In the genomic region with DNA sequence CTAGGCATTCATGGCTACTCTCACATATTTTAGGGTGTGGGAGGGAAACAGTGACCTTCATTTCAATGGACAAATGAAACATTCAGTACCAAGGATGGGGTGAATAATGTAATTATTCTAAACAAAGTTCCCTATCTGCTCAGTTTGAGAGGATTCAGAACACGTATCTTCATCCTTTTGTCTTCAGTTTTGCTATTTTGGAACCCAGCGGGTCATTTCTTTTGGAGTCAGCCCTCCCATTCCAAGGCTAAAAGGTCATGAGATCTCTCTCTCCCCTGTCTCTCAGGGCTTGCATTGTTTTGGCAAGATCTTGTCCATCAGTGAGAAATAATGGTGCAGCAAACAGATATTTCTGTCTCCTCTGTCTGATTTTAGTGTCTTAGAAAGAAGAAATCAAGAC, we compare ENCODE assay signal across 18 cellular contexts. TPM values are rescaled to one million over a fixed set of nuclear protein-coding genes. Genes with fewer than 3 reads are reported as not detected.
A peak's percentile ranks its signal among the peaks of the same experiment; 100 is the strongest.
DNase-seq lines count a peak whose midpoint lies in the region; ATAC-seq, FAIRE-seq and TF ChIP-seq lines count a peak whose summit lies in the region.
"Had no signal": no experiment of that assay in that cellular context is flagged by ENCODE, and none has a peak within 500 bp of the region (broad histone marks: within the 10 kb centered on the region; RNA-seq: fewer than 3 reads in every experiment).

No MANE protein-coding gene starts in this region.

- no peak for ATAC-seq in HepG2
- no peak for ATAC-seq in right lobe of liver

- H3K23ac ChIP-seq in neuronal stem cell (ENCODE audit: low read depth, low read length, poor library complexity), result no peak overlapping the region

- no peak overlapping the region for H4K8ac ChIP-seq in neuronal stem cell (ENCODE audit: low read depth, low read length)

- intact Hi-C loops in HepG2 (cut with micrococcal nuclease; ENCODE audit: unreplicated experiment) (loop anchor here (1.0 kb wide), 1 partner anchor 87 kb away; no protein-coding TSS in a partner anchor), right lobe of liver (cut with DNase I) (loop anchor here in 1 of 2 donors (10.0 kb wide), 1 partner anchor 80 kb away; no protein-coding TSS in a partner anchor), cardiac septum (cut with DNase I) (no loop called here)

- no TSS peak for BruUV-seq in HepG2 (replicated peaks; lab: Mats Ljungman, UMichigan)

- DNase-seq in HepG2 (ENCODE audit: low spot score), result no peak
- DNase-seq in right lobe of liver, result no peak
- peak; percentile 77 for DNase-seq in globus pallidus (ENCODE audit: low spot score)
- no peak for DNase-seq in neuronal stem cell (ENCODE audit: low spot score)
- no peak for DNase-seq in tibial nerve (ENCODE audit: low spot score in 2 of 2)
- no peak for DNase-seq in DMS153 treated with DMSO at 0.1 percent for 48 hours (lab: John Stamatoyannopoulos, UW; ENCODE audit: unreplicated experiment)
- DNase-seq in cardiac septum (ENCODE audit: low spot score), result no peak
- DNase-seq in stimulated activated CD4-positive, alpha-beta T cell treated with anti-CD3 and anti-CD28 coated beads, Interleukin-4, amount 100 ng/mL, for 24 hours, result no peak
- DNase-seq: AML-193; Calu3; CD8-positive, alpha-beta memory T cell; DMS 273 treated with DMSO at 0.1 percent for 48 hours; DND-41; GDM1 had no signal

- POLR2A ChIA-PET in HepG2 (lab: Yijun Ruan, JAX), result no interaction called here

- H3K9me3 ChIP-seq in HepG2 (ENCODE audit: low read length), result no peaks in the 10 kb centered on the region
- no peaks in the 10 kb centered on the region for H3K9me3 ChIP-seq in right lobe of liver
- H3K9me3 ChIP-seq in neuronal stem cell (replicated peaks in 1 of 2; ENCODE audit: control insufficient read depth in 2 of 2, insufficient read depth in 1 of 2, low read depth in 1 of 2, low read length in 2 of 2), result no peaks in the 10 kb centered on the region
- H3K9me3 ChIP-seq in tibial nerve, result no peaks in the 10 kb centered on the region
- H3K9me3 ChIP-seq: BLaER1, HAP-1 had no signal

- H2AK5ac ChIP-seq in neuronal stem cell (ENCODE audit: low read depth, low read length), result no peak overlapping the region

- H3K4me3 ChIP-seq in HepG2 (replicated peaks in 1 of 3; ENCODE audit: insufficient read depth in 1 of 3, low read depth in 2 of 3, low read length in 3 of 3), result peak overlapping the region; percentile 34 to 46 (median 40); a peak in 4 of 6 replicates
- H3K4me3 ChIP-seq in right lobe of liver, result no peak overlapping the region
- no peak overlapping the region for H3K4me3 ChIP-seq in neuronal stem cell (ENCODE audit: low read length in 2 of 2)
- H3K4me3 ChIP-seq in tibial nerve, result no peak overlapping the region
- H3K4me3 ChIP-seq: BLaER1, HAP-1 had no signal

- TF ChIP-seq EP300 in HepG2 (IDR thresholded peaks at IDR 0.05; ENCODE audit: low read depth in 2 of 2, low read length in 2 of 2) (no peak), HepG2 (CRISPR knock-in tag; IDR thresholded peaks at IDR 0.05; ENCODE audit: borderline replicate concordance) (no peak), tibial nerve (IDR thresholded peaks at IDR 0.05) (no peak)

- TF ChIP-seq CTCF in HepG2 (CRISPR knock-in tag; IDR thresholded peaks at IDR 0.05) (no peak), right lobe of liver (IDR thresholded peaks at IDR 0.05) (no peak), tibial nerve (IDR thresholded peaks at IDR 0.05) (no peak)

- H3K4me1 ChIP-seq in HepG2 (ENCODE audit: insufficient read depth, low read length), result peaks cover 73% of the 10 kb centered on the region
- peaks cover 0 to 29% (median 7%) of the 10 kb centered on the region in 4 donors for H3K4me1 ChIP-seq in right lobe of liver
- peaks cover 0 to 15% of the 10 kb centered on the region in 2 donors for H3K4me1 ChIP-seq in neuronal stem cell (ENCODE audit: control insufficient read depth in 2 of 2, insufficient read depth in 1 of 2, low read depth in 1 of 2, low read length in 2 of 2)
- H3K4me1 ChIP-seq in tibial nerve, result peaks cover 0 to 27% (median 8%) of the 10 kb centered on the region in 4 donors
- H3K4me1 ChIP-seq: BLaER1, HAP-1 had no signal

- no peaks in the 10 kb centered on the region for H3K79me1 ChIP-seq in neuronal stem cell (ENCODE audit: low read depth, low read length)

- CTCF ChIA-PET in HepG2 (lab: Yijun Ruan, JAX; ENCODE audit: low intra/inter-chr PET ratio, low total read pairs), result no interaction called here

- no peak overlapping the region for H2AFZ ChIP-seq in HepG2 (ENCODE audit: low read length)
- peak overlapping the region; percentile 26 for H2AFZ ChIP-seq in neuronal stem cell (ENCODE audit: low read length)

- H2BK12ac ChIP-seq in neuronal stem cell (ENCODE audit: low read length), result no peak overlapping the region

- no peak overlapping the region for H2BK15ac ChIP-seq in neuronal stem cell (ENCODE audit: low read length)

- no peak overlapping the region for H3K18ac ChIP-seq in neuronal stem cell (ENCODE audit: low read length)

- H3K79me2 ChIP-seq in HepG2 (ENCODE audit: insufficient read depth, low read length), result peaks cover 45% of the 10 kb centered on the region

- no peak overlapping the region for H3K14ac ChIP-seq in neuronal stem cell (ENCODE audit: low read length)

- H3K9ac ChIP-seq in HepG2 (ENCODE audit: insufficient read depth, low read depth, low read length), result peak overlapping the region; percentile 47; the same call in 1 of the 2 replicates
- H3K9ac ChIP-seq in neuronal stem cell (ENCODE audit: low read depth, low read length, poor library complexity), result no peak overlapping the region
- H3K9ac ChIP-seq: BLaER1 had no signal

- no peak overlapping the region for H3K4ac ChIP-seq in neuronal stem cell (ENCODE audit: low read length)

- in situ Hi-C loops in HepG2 (cut with HindIII; ENCODE audit: extremely low pct_ligation_motif_present, low pct_unique_long_range_greater_than_20kb), result no loop called here

- no peak for TF ChIP-seq RAD21 in HepG2 (CRISPR knock-in tag; IDR thresholded peaks at IDR 0.05)

- H4K91ac ChIP-seq in neuronal stem cell (ENCODE audit: low read depth, low read length, poor library complexity), result no peak overlapping the region

- no peak overlapping the region for H2BK5ac ChIP-seq in neuronal stem cell (ENCODE audit: low read length)

- H4K20me1 ChIP-seq in HepG2 (ENCODE audit: insufficient read depth, low read length), result no peaks in the 10 kb centered on the region
- H4K20me1 ChIP-seq: BLaER1 had no signal

- WGBS in HepG2 (ENCODE audit: low lambda C conversion rate), result 96% methylated on average over 2 of the region's 2 CpGs
- 50% methylated on average over 2 of the region's 2 CpGs for WGBS in right lobe of liver (ENCODE audit: insufficient coverage, low coverage, low lambda C conversion rate, missing lambda C conversion rate)
- WGBS in neuronal stem cell (ENCODE audit: extremely low coverage in 2 of 2, insufficient read length in 2 of 2, insufficient replicate concordance in 1 of 2), 2 donors, result no CpG with 5 or more reads among the region's 2 CpGs
- WGBS in tibial nerve, 2 donors, result 36 to 56% methylated on average over 2 of the region's 2 CpGs

- no peak overlapping the region for H2BK120ac ChIP-seq in neuronal stem cell (ENCODE audit: low read depth, low read length)

- no peak for FAIRE-seq in HepG2 (lab: Jason Lieb, UNC)

- no peak for TF ChIP-seq POLR2A in HepG2 (IDR thresholded peaks at IDR 0.05; ENCODE audit: insufficient read depth in 1 of 2, low read depth in 2 of 2, low read length in 2 of 2)
- TF ChIP-seq POLR2A in right lobe of liver (IDR thresholded peaks at IDR 0.05), result no peak
- no peak for TF ChIP-seq POLR2A in tibial nerve (IDR thresholded peaks at IDR 0.05)

- H3K27me3 ChIP-seq in HepG2 (ENCODE audit: control insufficient read depth in 1 of 2, insufficient read depth in 2 of 2, low read length in 2 of 2) (no peaks in the 10 kb centered on the region), right lobe of liver (no peaks in the 10 kb centered on the region), neuronal stem cell (ENCODE audit: control insufficient read depth in 3 of 3, insufficient read depth in 3 of 3, low read depth in 1 of 3, low read length in 3 of 3) (peaks cover 0 to 2% (median 0%) of the 10 kb centered on the region in 3 experiments), tibial nerve (no peaks in the 10 kb centered on the region)

- H3K4me2 ChIP-seq in HepG2 (ENCODE audit: low read depth, low read length) (peak overlapping the region; percentile 55), neuronal stem cell (ENCODE audit: insufficient read depth, low read length, poor library complexity, severe bottlenecking) (no peak overlapping the region)
- H3K4me2 ChIP-seq: BLaER1 had no signal

- H3K27ac ChIP-seq in HepG2 (ENCODE audit: extremely low read length, insufficient read depth, low read length) (peak overlapping the region; percentile 24), right lobe of liver (peak overlapping the region in 1 of 3 donors; percentile 14), neuronal stem cell (replicated peaks; ENCODE audit: low read length) (no peak overlapping the region), tibial nerve (peak overlapping the region in 3 of 4 donors; percentile 32 to 61 (median 44))
- H3K27ac ChIP-seq: 22Rv1, BLaER1, HL-60 had no signal

- H3K36me3 ChIP-seq in HepG2 (replicated peaks in 1 of 2; ENCODE audit: control insufficient read depth in 1 of 2, insufficient read depth in 2 of 2, low read length in 2 of 2) (no peaks in the 10 kb centered on the region), right lobe of liver (no peaks in the 10 kb centered on the region), neuronal stem cell (replicated peaks in 1 of 2; ENCODE audit: control insufficient read depth in 2 of 2, insufficient read depth in 2 of 2, low read length in 2 of 2) (no peaks in the 10 kb centered on the region), tibial nerve (no peaks in the 10 kb centered on the region)
- H3K36me3 ChIP-seq: BLaER1, HAP-1 had no signal

RNA-seq across cellular contexts. Expression of a gene that starts 16.3 kb away (rescaled TPM):
- total RNA-seq in HepG2 (2016; rRNA removed; fragmentation: Illumina TruSeq; extraction: Trizol), result 1.5 and 2.1 TPM in 2 replicates
- 1.2 and 1.7 TPM in 2 replicates for total RNA-seq in HepG2 (2016; cell fraction: cytosol; rRNA removed; fragmentation: Illumina TruSeq; extraction: Trizol; ENCODE audit: low read depth)
- 1.5 and 2.6 TPM in 2 replicates for total RNA-seq in HepG2 (2016; cell fraction: insoluble cytoplasmic fraction; rRNA removed; fragmentation: Illumina TruSeq; extraction: Trizol)
- 1.6 and 1.7 TPM in 2 replicates for total RNA-seq in HepG2 (2016; cell fraction: membrane; rRNA removed; fragmentation: Illumina TruSeq; extraction: Trizol)
- 4.0 and 4.1 TPM in 2 replicates for total RNA-seq in HepG2 (2016; cell fraction: nucleus; rRNA removed; fragmentation: Illumina TruSeq; extraction: Trizol)
- polyA plus RNA-seq in HepG2 (2011; rRNA removed), result 13.9 and 16.8 TPM in 2 replicates
- polyA plus RNA-seq in HepG2 (2011; cell fraction: cytosol; rRNA removed), result 7.0 and 7.3 TPM in 2 replicates
- polyA plus RNA-seq in HepG2 (2011; cell fraction: nucleus; rRNA removed), result 22.1 and 26.0 TPM in 2 replicates
- 16.6 and 32.5 TPM in 2 replicates for polyA plus RNA-seq in HepG2 (2012)
- polyA plus RNA-seq in HepG2 (2016; cell fraction: cytosol; fragmentation: Illumina TruSeq; extraction: Trizol; ENCODE audit: low read depth), result 0.26 and 0.46 TPM in 2 replicates
- polyA plus RNA-seq in HepG2 (2016; cell fraction: insoluble cytoplasmic fraction; fragmentation: Illumina TruSeq; extraction: Trizol; ENCODE audit: low read depth), result 0.97 TPM in 2 replicates
- polyA plus RNA-seq in HepG2 (2016; cell fraction: membrane; fragmentation: Illumina TruSeq; extraction: Trizol; ENCODE audit: low read depth), result 0.28 and 0.72 TPM in 2 replicates
- polyA plus RNA-seq in HepG2 (2016; cell fraction: nucleus; fragmentation: Illumina TruSeq; extraction: Trizol; ENCODE audit: insufficient read depth, low read depth), result 2.4 and 3.2 TPM in 2 replicates
- polyA minus RNA-seq in HepG2 (2011; rRNA and poly(A)+ RNA removed; ENCODE audit: low replicate concordance), result 0.58 and 11.2 TPM in 2 replicates
- 5.3 and 6.4 TPM in 2 replicates for polyA minus RNA-seq in HepG2 (2011; cell fraction: cytosol; rRNA and poly(A)+ RNA removed)
- polyA minus RNA-seq in HepG2 (2011; cell fraction: nucleus; rRNA and poly(A)+ RNA removed), result 40.2 and 42.5 TPM in 2 replicates
- total RNA-seq in right lobe of liver, result 1,000 to 10,000 TPM in 1 of 6 experiments, 100 to 1,000 TPM in 5; 404 to 1,363 (median 579) TPM
- 13.9 TPM for polyA plus RNA-seq in neuronal stem cell (2013, experiment 1 of 2)
- polyA plus RNA-seq in neuronal stem cell (2013, experiment 2 of 2), result 15.2 TPM
- total RNA-seq in tibial nerve, result 100 to 1,000 TPM; 334 to 564 (median 451) TPM
- 40.0 TPM for total RNA-seq in cardiac septum

Comparison
In these comparisons a context has a peak if more than half of its experiments do, and no peak if none do; other contexts are left out.
1. H3K4me3 ChIP-seq: peak in HepG2 (3 of 3); none in right lobe of liver (0 of 3), neuronal stem cell (0 of 2) and tibial nerve (0 of 4).